1 cellular context compared by ENCODE assay signal in the genomic region with DNA sequence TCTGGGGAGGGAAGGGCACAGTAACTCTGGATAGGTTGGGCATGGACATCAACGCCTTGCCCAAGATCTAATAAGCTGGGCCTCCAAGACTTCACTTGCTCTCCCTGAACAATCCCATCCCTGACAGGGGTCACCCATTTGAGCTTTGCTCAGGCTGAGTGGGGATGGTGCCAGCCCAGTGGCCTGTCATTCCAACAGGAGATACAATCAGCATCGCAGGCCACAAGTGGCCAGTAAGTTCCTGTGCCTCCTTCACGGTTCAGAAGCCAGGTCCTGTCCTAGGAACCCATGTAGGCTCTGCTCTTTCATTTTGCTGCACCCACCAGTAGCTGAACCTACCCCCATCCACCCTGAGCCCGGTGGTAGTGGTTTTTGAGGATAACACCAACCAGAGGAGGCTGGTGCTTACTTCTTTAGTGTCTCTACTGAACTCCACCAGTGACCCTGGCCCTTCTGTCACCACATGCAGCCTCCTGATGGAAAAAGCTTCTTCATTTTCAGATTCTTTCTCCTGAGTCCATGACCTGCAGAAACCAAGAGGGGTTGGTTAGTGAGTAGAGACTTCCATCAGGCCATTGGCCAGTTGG.
TF ChIP-seq lines count a peak whose summit lies in the region.

No MANE protein-coding gene starts in this region.

TF ChIP-seq in HepG2, 621 proteins besides CTCF, POLR2A, EP300 and RAD21:
- no peak for TF ChIP-seq ZNF160 (CRISPR knock-in tag; IDR thresholded peaks at IDR 0.05)
- TF ChIP-seq, protein P1, sequence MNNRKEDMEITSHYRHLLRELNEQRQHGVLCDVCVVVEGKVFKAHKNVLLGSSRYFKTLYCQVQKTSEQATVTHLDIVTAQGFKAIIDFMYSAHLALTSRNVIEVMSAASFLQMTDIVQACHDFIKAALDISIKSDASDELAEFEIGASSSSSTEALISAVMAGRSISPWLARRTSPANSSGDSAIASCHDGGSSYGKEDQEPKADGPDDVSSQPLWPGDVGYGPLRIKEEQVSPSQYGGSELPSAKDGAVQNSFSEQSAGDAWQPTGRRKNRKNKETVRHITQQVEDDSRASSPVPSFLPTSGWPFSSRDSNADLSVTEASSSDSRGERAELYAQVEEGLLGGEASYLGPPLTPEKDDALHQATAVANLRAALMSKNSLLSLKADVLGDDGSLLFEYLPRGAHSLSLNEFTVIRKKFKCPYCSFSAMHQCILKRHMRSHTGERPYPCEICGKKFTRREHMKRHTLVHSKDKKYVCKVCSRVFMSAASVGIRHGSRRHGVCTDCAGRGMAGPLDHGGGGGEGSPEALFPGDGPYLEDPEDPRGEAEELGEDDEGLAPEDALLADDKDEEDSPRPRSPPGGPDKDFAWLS (CRISPR knock-in tag; IDR thresholded peaks at IDR 0.05; ENCODE audit: borderline replicate concordance): no peak
- no peak for TF ChIP-seq PHF21A (CRISPR knock-in tag; IDR thresholded peaks at IDR 0.05)
- TF ChIP-seq, protein P2, sequence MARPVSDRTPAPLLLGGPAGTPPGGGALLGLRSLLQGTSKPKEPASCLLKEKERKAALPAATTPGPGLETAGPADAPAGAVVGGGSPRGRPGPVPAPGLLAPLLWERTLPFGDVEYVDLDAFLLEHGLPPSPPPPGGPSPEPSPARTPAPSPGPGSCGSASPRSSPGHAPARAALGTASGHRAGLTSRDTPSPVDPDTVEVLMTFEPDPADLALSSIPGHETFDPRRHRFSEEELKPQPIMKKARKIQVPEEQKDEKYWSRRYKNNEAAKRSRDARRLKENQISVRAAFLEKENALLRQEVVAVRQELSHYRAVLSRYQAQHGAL (CRISPR knock-in tag; IDR thresholded peaks at IDR 0.05; ENCODE audit: not compliant biosample characterization): no peak
- TF ChIP-seq, protein P3, sequence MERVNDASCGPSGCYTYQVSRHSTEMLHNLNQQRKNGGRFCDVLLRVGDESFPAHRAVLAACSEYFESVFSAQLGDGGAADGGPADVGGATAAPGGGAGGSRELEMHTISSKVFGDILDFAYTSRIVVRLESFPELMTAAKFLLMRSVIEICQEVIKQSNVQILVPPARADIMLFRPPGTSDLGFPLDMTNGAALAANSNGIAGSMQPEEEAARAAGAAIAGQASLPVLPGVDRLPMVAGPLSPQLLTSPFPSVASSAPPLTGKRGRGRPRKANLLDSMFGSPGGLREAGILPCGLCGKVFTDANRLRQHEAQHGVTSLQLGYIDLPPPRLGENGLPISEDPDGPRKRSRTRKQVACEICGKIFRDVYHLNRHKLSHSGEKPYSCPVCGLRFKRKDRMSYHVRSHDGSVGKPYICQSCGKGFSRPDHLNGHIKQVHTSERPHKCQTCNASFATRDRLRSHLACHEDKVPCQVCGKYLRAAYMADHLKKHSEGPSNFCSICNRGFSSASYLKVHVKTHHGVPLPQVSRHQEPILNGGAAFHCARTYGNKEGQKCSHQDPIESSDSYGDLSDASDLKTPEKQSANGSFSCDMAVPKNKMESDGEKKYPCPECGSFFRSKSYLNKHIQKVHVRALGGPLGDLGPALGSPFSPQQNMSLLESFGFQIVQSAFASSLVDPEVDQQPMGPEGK (CRISPR knock-in tag; IDR thresholded peaks at IDR 0.05): no peak
